In genomic region chr2:85266424-85267041, GRCh38 we compare ENCODE assay signal across 8 cellular contexts.
A peak's percentile ranks its signal among the peaks of the same experiment; 100 is the strongest.
DNase-seq lines count a peak whose midpoint lies in the region; ATAC-seq, FAIRE-seq and TF ChIP-seq lines count a peak whose summit lies in the region.

No MANE protein-coding gene starts in this region.

- CTCF ChIA-PET in K562 (lab: Yijun Ruan, JAX; ENCODE audit: low intra/inter-chr PET ratio) = interaction anchor here (0.7 to 3.3 kb wide), 5 partner anchors 19 to 285 kb away, joined by 3 to 26 read pairs (median 5); no protein-coding TSS in a partner anchor

- H3K4me3 ChIP-seq in K562 = no peak overlapping the region

- DNase-seq in 8988T (peak; percentile 58), GM13977 (ENCODE audit: low spot score) (peak; percentile 76), UCSD-AML1 (lab: John Stamatoyannopoulos, UW; ENCODE audit: unreplicated experiment) (peak; percentile 50), K562 (ENCODE audit: extremely low read depth in 1 of 4, low spot score in 3 of 4) (peak; percentile 77 to 87 (median 86)), iris pigment epithelial cell (ENCODE audit: low read depth) (peak; percentile 60)
- peak; percentile 71 for DNase-seq in stimulated activated CD4-positive, alpha-beta T cell treated with anti-CD3 and anti-CD28 coated beads, Interleukin-4, amount 100 ng/mL, for 1 hour

- no peaks in the 10 kb centered on the region for H4K20me1 ChIP-seq in K562 (replicated peaks; ENCODE audit: control insufficient read depth, insufficient read depth, low read length)

- H3K4me2 ChIP-seq in K562 (ENCODE audit: insufficient read depth, low read length) = no peak overlapping the region

- H2AFZ ChIP-seq in K562 (ENCODE audit: low read depth, low read length) = no peak overlapping the region

- TF ChIP-seq RAD21 in K562 (CRISPR knock-in tag; conservative IDR thresholded peaks at IDR 0.05 in 1 of 2, IDR thresholded peaks at IDR 0.05 in 1 of 2) = peak; percentile 49 to 74; a peak in 3 of 4 replicates

- TF ChIP-seq EP300 in K562 (IDR thresholded peaks at IDR 0.05; ENCODE audit: low read length) = no peak

- H3K9ac ChIP-seq in K562 (ENCODE audit: insufficient read depth in 1 of 2, low read depth in 2 of 2, low read length in 2 of 2) = no peak overlapping the region

- intact Hi-C loops in K562 (cut with micrococcal nuclease) = loop anchor here (1.0 kb wide), 2 partner anchors 19 to 32 kb away; no protein-coding TSS in a partner anchor

- H3K9me3 ChIP-seq in K562 (replicated peaks; ENCODE audit: control insufficient read depth, insufficient read depth, low read depth, low read length) = no peaks in the 10 kb centered on the region

- peak; percentile 89 for FAIRE-seq in K562 (lab: Jason Lieb, UNC)

- TF ChIP-seq CTCF in GM13977 (IDR thresholded peaks at IDR 0.05; ENCODE audit: extremely low read depth, insufficient read depth, missing control alignments) (peak; percentile 85), K562 (IDR thresholded peaks at IDR 0.05 in 2 of 3, conservative IDR thresholded peaks at IDR 0.05 in 1 of 3; ENCODE audit: insufficient read depth in 2 of 3, low read depth in 1 of 3, low read length in 3 of 3) (peak; percentile 84 to 97 (median 89))

- H3K27me3 ChIP-seq in K562 (ENCODE audit: control insufficient read depth in 2 of 2, insufficient read depth in 2 of 2, low read length in 2 of 2) = peaks cover 31 to 50% of the 10 kb centered on the region in 2 experiments; a peak in 4 of 5 replicates

- no TSS peak for BruUV-seq in K562 (replicated peaks; lab: Mats Ljungman, UMichigan)

- H3K9me1 ChIP-seq in K562 (ENCODE audit: control insufficient read depth, insufficient read depth, low read length) = no peaks in the 10 kb centered on the region

- TF ChIP-seq POLR2A in K562 (conservative IDR thresholded peaks at IDR 0.05) = no peak

- no peaks in the 10 kb centered on the region for H3K36me3 ChIP-seq in K562 (ENCODE audit: control insufficient read depth, insufficient read depth, low read length)

- H3K4me1 ChIP-seq in K562 (replicated peaks in 1 of 2; ENCODE audit: control insufficient read depth in 2 of 2, insufficient read depth in 2 of 2, low read length in 2 of 2) = no peaks in the 10 kb centered on the region

- WGBS in K562 (ENCODE audit: insufficient coverage, low coverage, missing lambda C conversion rate) = 17% methylated on average over 7 of the region's 7 CpGs

- no peaks in the 10 kb centered on the region for H3K79me2 ChIP-seq in K562 (ENCODE audit: control insufficient read depth, insufficient read depth, low read length)

- POLR2A ChIA-PET in K562 (lab: Yijun Ruan, JAX) = interaction anchor here (0.7 to 1.0 kb wide), 2 partner anchors 9 to 20 kb away, joined by 3 read pairs; no protein-coding TSS in a partner anchor

- ATAC-seq in HG03558 (IDR thresholded peaks at IDR 0.05; ENCODE audit: extremely low read depth, unreplicated experiment) (peak; percentile 56), K562 (peak; percentile 97), HG02870 (IDR thresholded peaks at IDR 0.05; ENCODE audit: unreplicated experiment) (no peak)

- in situ Hi-C loops in GM13977 (cut with MboI; ENCODE audit: low pct_unique_long_range_greater_than_20kb, low sequenced_read_pairs, unreplicated experiment) = no loop called here
- in situ Hi-C loops in K562 (cut with MboI) = no loop called here

- no peak overlapping the region for H3K27ac ChIP-seq in K562 (ENCODE audit: extremely low read depth, low read depth, low read length)

TF ChIP-seq in K562, 482 proteins besides CTCF, POLR2A, EP300 and RAD21 (continues in another document):
- TF ChIP-seq DDX20 (tag; IDR thresholded peaks at IDR 0.05; ENCODE audit: low read depth) = no peak
- TF ChIP-seq ZNF318 (IDR thresholded peaks at IDR 0.05; ENCODE audit: borderline replicate concordance in 1 of 2, low read depth in 1 of 2) = no peak
- TF ChIP-seq E2F5 (CRISPR knock-in tag; IDR thresholded peaks at IDR 0.05) = no peak
- TF ChIP-seq NR4A1 (CRISPR knock-in tag; IDR thresholded peaks at IDR 0.05) = no peak
- no peak for TF ChIP-seq NR4A1 (tag; IDR thresholded peaks at IDR 0.05)
- no peak for TF ChIP-seq HMGXB4 (CRISPR knock-in tag; IDR thresholded peaks at IDR 0.05)
- TF ChIP-seq CBFA2T2 (conservative IDR thresholded peaks at IDR 0.05) = no peak
- TF ChIP-seq ZFP91 (CRISPR knock-in tag; IDR thresholded peaks at IDR 0.05) = no peak
